Comparison of ENCODE assay signal across 21 cellular contexts in the genomic region with DNA sequence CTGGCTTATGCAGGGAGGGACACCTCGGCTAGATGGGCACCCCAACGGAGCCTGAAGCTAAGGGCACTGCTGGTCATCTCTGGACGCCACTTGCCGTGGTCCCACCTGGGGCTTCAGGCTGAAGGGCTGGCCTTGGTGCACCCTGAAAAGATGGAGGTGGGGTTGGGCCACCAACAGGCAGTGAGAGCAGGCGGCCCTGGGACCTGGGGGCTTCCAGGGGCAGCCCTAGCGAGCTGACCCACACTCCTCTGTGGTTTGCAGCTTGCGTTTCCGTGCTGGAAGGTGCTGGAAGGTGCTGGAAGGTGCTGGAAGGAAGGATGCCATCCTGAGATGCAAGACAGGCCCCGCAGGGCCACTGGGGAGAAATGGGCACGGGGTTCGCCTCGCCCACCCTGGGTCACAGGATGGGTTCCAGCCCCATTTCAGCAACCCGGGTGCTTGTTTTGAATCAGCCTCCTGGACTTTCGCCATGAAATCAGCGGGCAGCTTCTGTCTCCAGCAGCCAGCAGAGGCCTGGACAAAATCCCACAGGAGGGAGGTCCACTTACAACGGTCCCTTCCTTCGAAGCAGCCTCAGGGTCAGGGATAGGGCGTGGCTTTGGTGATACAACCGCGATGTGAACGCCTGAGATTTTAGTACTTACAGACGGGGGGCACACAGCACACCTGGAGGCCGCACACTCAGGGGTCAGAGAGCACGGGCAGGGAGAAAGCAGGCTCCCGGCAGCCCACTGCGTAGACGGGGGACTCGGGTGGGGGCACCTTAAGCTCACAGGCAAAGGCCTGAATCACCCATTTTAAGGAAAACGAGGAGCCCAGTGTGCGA.
"Had no signal": no experiment of that assay in that cellular context is flagged by ENCODE, and none has a peak within 500 bp of the region (broad histone marks: within the 10 kb centered on the region; RNA-seq: fewer than 3 reads in every experiment).

No MANE protein-coding gene starts in this region.

- H3K4me1 ChIP-seq: adrenal gland, foreskin keratinocyte, left lung, tibial nerve had no signal

- H3K27me3 ChIP-seq: adrenal gland, foreskin keratinocyte, hepatocyte, tibial nerve had no signal

- H3K9me3 Mint-ChIP-seq: activated CD4-positive, alpha-beta memory T cell treated with anti-CD3 and anti-CD28 coated beads, Interleukin-2, amount 10 ng/mL, durations not matched to agents 7 days and 5 days; activated naive CD4-positive, alpha-beta T cell treated with anti-CD3 and anti-CD28 coated beads, Interleukin-2, amount 50 U/mL, for 72 hours; endodermal cell; natural killer cell had no signal

- H3K27me3 Mint-ChIP-seq: activated CD4-positive, alpha-beta memory T cell treated with anti-CD3 and anti-CD28 coated beads, Interleukin-2, amount 10 ng/mL, durations not matched to agents 7 days and 5 days had no signal

- H2AFZ ChIP-seq: hepatocyte had no signal

- H3K36me3 Mint-ChIP-seq: activated naive CD4-positive, alpha-beta T cell treated with anti-CD3 and anti-CD28 coated beads, Interleukin-2, amount 50 U/mL, for 72 hours; natural killer cell had no signal

- H3K79me2 ChIP-seq: hepatocyte had no signal

- H3K9me3 ChIP-seq: adrenal gland, left lung had no signal

- H3K36me3 ChIP-seq: adrenal gland, left lung, tibial nerve had no signal

- H3K27ac ChIP-seq: dorsolateral prefrontal cortex, foreskin keratinocyte, hepatocyte, left lung, tibial nerve had no signal

- DNase-seq: activated CD4-positive, alpha-beta memory T cell treated with anti-CD3 and anti-CD28 coated beads, Interleukin-2, amount 10 ng/mL, durations not matched to agents 7 days and 5 days; activated CD4-positive, alpha-beta T cell treated with anti-CD3 and anti-CD28 coated beads for 48 hours; activated CD4-positive, CD25-positive, alpha-beta regulatory T cell; activated CD8-positive, alpha-beta memory T cell treated with anti-CD3 and anti-CD28 coated beads, Interleukin-2, amount 50 U/mL, for 4 hours; activated gamma-delta T cell treated with Interleukin-2 at 50 U/mL for 16 hours; endodermal cell; foreskin keratinocyte; left lung; natural killer cell; retina; stimulated activated CD4-positive, alpha-beta T cell treated with anti-CD3 and anti-CD28 coated beads, Interleukin-12 subunit alpha, Interleukin-12 subunit beta, amount 100 ng/mL, for 4 hours; stimulated activated CD4-positive, alpha-beta T cell treated with anti-CD3 and anti-CD28 coated beads, Interleukin-1b, Interleukin-23, amount 100 ng/mL, for 48 hours; stimulated activated CD8-positive, alpha-beta memory T cell treated with anti-CD3 and anti-CD28 coated beads, Interleukin-4, amount 100 ng/mL, for 48 hours; stimulated activated naive CD4-positive, alpha-beta T cell; T-helper 1 cell; T1000 had no signal

- H3K4me2 ChIP-seq: hepatocyte had no signal

- H3K4me1 Mint-ChIP-seq: activated CD4-positive, alpha-beta memory T cell treated with anti-CD3 and anti-CD28 coated beads, Interleukin-2, amount 10 ng/mL, durations not matched to agents 7 days and 5 days; natural killer cell had no signal

- H3K4me3 Mint-ChIP-seq: activated CD4-positive, alpha-beta memory T cell treated with anti-CD3 and anti-CD28 coated beads, Interleukin-2, amount 10 ng/mL, durations not matched to agents 7 days and 5 days; endodermal cell; natural killer cell had no signal

- H3K27ac Mint-ChIP-seq: activated CD4-positive, alpha-beta memory T cell treated with anti-CD3 and anti-CD28 coated beads, Interleukin-2, amount 10 ng/mL, durations not matched to agents 7 days and 5 days; activated naive CD4-positive, alpha-beta T cell treated with anti-CD3 and anti-CD28 coated beads, Interleukin-2, amount 50 U/mL, for 72 hours; endodermal cell; natural killer cell had no signal

- H3K4me3 ChIP-seq: adrenal gland, dorsolateral prefrontal cortex, hepatocyte, left lung, tibial nerve had no signal
